25 cellular contexts compared by ENCODE assay signal in the genomic region with DNA sequence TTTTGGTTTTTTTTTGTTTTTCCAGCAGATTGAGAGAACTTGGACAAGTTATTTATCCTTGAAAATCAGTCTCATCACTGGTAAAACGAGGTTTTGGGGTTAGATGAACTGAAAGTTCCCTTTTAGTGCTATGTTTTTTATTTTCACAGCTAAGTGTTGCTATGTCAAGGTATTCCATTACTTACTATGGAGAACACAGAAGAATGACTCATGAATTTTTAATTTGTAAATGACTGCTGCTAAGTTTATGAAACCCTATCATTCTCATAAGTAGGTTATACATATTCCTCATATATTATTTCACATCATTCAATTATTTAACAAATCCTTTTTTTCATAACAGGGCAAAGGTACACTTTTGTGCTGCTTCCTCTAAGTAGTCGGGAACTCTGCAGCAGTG. TPM values are rescaled to one million over a fixed set of nuclear protein-coding genes. Genes with fewer than 3 reads are reported as not detected.
A peak's percentile ranks its signal among the peaks of the same experiment; 100 is the strongest.
DNase-seq lines count a peak whose midpoint lies in the region; ATAC-seq, FAIRE-seq and TF ChIP-seq lines count a peak whose summit lies in the region.
"Had no signal": no experiment of that assay in that cellular context is flagged by ENCODE, and none has a peak within 500 bp of the region (broad histone marks: within the 10 kb centered on the region; RNA-seq: fewer than 3 reads in every experiment).

No MANE protein-coding gene starts in this region.

- FAIRE-seq in bronchial epithelial cell (lab: Jason Lieb, UNC) (no peak), small intestine (lab: Jason Lieb, UNC) (no peak)
- FAIRE-seq: HepG2 had no signal

- peak overlapping the region; percentile 11 for H3K4me2 ChIP-seq in Karpas-422 (ENCODE audit: low read depth, low read length, poor library complexity, severe bottlenecking)

- H3K9ac ChIP-seq in Karpas-422 (ENCODE audit: low read length), result no peak overlapping the region

- H3K9me2 ChIP-seq in Karpas-422 (replicated peaks; ENCODE audit: insufficient read depth, low read length), result no peaks in the 10 kb centered on the region

- POLR2A ChIA-PET in CD4-positive, alpha-beta T cell (lab: Charles Lee), result interaction anchor here (0.7 to 3.1 kb wide), 4 partner anchors 9 to 168 kb away, joined by 3 to 10 read pairs (median 6); partner anchors contain the start of gene ATP1A1

- no peak for ATAC-seq in CD4-positive, alpha-beta T cell (ENCODE audit: poor library complexity)
- no peak for ATAC-seq in HG02588 (IDR thresholded peaks at IDR 0.05; ENCODE audit: unreplicated experiment)
- ATAC-seq: SK-N-SH treated with all-trans-retinoic acid at 6 μM for 48 hours had no signal

- H3K27me3 ChIP-seq in CD4-positive, alpha-beta T cell (ENCODE audit: control insufficient read depth, insufficient read depth, low read length), result no peaks in the 10 kb centered on the region
- H3K27me3 ChIP-seq in Karpas-422 (ENCODE audit: low read length) (no peaks in the 10 kb centered on the region), bronchial epithelial cell (ENCODE audit: control insufficient read depth, insufficient read depth, low read length) (no peaks in the 10 kb centered on the region), small intestine (ENCODE audit: control insufficient read depth in 2 of 2, insufficient read depth in 2 of 2, low read length in 2 of 2) (no peaks in the 10 kb centered on the region)

- peaks cover 82% of the 10 kb centered on the region for H3K4me1 Mint-ChIP-seq in CD4-positive, alpha-beta T cell (ENCODE audit: low read depth)

- DNase-seq in CD4-positive, alpha-beta T cell, result no peak
- no peak for DNase-seq in Karpas-422
- peak; percentile 10 for DNase-seq in bronchial epithelial cell (ENCODE audit: low read depth)
- peak; percentile 52 for DNase-seq in small intestine
- DNase-seq in CD1c-positive myeloid dendritic cell (ENCODE audit: extremely low spot score), result no peak
- DNase-seq in NCI-H2196 (lab: John Stamatoyannopoulos, UW; ENCODE audit: unreplicated experiment), result no peak
- DNase-seq: Calu3; CD8-positive, alpha-beta memory T cell; DMS153; GDM1; GOT3; HCEC 1CT; KBM-7; NCI-H1092 treated with DMSO at 0.1 percent for 48 hours; NCI-H1436 treated with DMSO at 0.1 percent for 48 hours; NCI-H2029 treated with DMSO at 0.1 percent for 48 hours; NCI-H345; NCI-H524; SIG-M5; T-helper 1 cell had no signal

- no peaks in the 10 kb centered on the region for H3K36me3 Mint-ChIP-seq in CD4-positive, alpha-beta T cell (ENCODE audit: low read depth)
- H3K36me3 Mint-ChIP-seq: CD8-positive, alpha-beta memory T cell had no signal

- CTCF ChIA-PET in CD4-positive, alpha-beta T cell (lab: Charles Lee), result interaction anchor here (2.0 kb wide), 1 partner anchor 182 kb away, joined by 6 read pairs; no protein-coding TSS in a partner anchor

- intact Hi-C loops in CD4-positive, alpha-beta T cell (cut with DNase I, micrococcal nuclease), result loop anchor here in 1 of 2 experiments (10.0 kb wide), 1 partner anchor 86 kb away; no protein-coding TSS in a partner anchor

- H3K79me2 ChIP-seq in Karpas-422 (ENCODE audit: low read length), result no peaks in the 10 kb centered on the region

- no peaks in the 10 kb centered on the region for H4K20me1 ChIP-seq in Karpas-422 (ENCODE audit: insufficient read depth, low read depth, low read length)

- peak overlapping the region; percentile 60 for H2AFZ ChIP-seq in Karpas-422 (ENCODE audit: low read length)

- no peaks in the 10 kb centered on the region for H3K9me3 ChIP-seq in CD4-positive, alpha-beta T cell (ENCODE audit: control insufficient read depth, low read length)
- H3K9me3 ChIP-seq in Karpas-422 (ENCODE audit: low read length), result no peaks in the 10 kb centered on the region
- no peaks in the 10 kb centered on the region for H3K9me3 ChIP-seq in small intestine (ENCODE audit: control insufficient read depth, low read depth)

- H3K27me3 Mint-ChIP-seq in CD4-positive, alpha-beta T cell, result no peaks in the 10 kb centered on the region
- H3K27me3 Mint-ChIP-seq: CD8-positive, alpha-beta memory T cell had no signal

- peak overlapping the region; percentile 91 for H3K27ac Mint-ChIP-seq in CD4-positive, alpha-beta T cell

- no peak overlapping the region for H3K27ac ChIP-seq in CD4-positive, alpha-beta T cell (ENCODE audit: low read depth, low read length)
- H3K27ac ChIP-seq in Karpas-422 (ENCODE audit: low read length) (no peak overlapping the region), small intestine (ENCODE audit: low read depth in 1 of 2, low read length in 1 of 2) (peak overlapping the region in 1 of 2 donors; percentile 3)
- H3K27ac ChIP-seq: HL-60, RWPE1 had no signal

- H3K4me3 ChIP-seq in Karpas-422 (ENCODE audit: low read length) (no peak overlapping the region), bronchial epithelial cell (ENCODE audit: low read depth, low read length) (no peak overlapping the region), small intestine (ENCODE audit: low read depth in 1 of 2, low read length in 2 of 2) (no peak overlapping the region)

- WGBS in small intestine, 3 donors, result 12 to 42% (median 26%) methylated on average over 2 of the region's 2 CpGs

- no peak overlapping the region for H3K4me3 Mint-ChIP-seq in CD4-positive, alpha-beta T cell
- H3K4me3 Mint-ChIP-seq: CD8-positive, alpha-beta memory T cell had no signal

- H3K9me3 Mint-ChIP-seq in CD4-positive, alpha-beta T cell, result no peaks in the 10 kb centered on the region
- H3K9me3 Mint-ChIP-seq: CD8-positive, alpha-beta memory T cell had no signal

- H3K4me1 ChIP-seq in Karpas-422 (ENCODE audit: low read length) (peaks cover 42% of the 10 kb centered on the region), small intestine (ENCODE audit: control insufficient read depth in 2 of 2, insufficient read depth in 1 of 2, low read depth in 1 of 2, low read length in 1 of 2) (peaks cover 7 to 19% of the 10 kb centered on the region in 2 donors)

- no peak for TF ChIP-seq CTCF in CD4-positive, alpha-beta T cell (IDR thresholded peaks at IDR 0.05)
- no peak for TF ChIP-seq CTCF in bronchial epithelial cell (IDR thresholded peaks at IDR 0.05; ENCODE audit: insufficient read depth, low read length, severe bottlenecking)

- H3K36me3 ChIP-seq in Karpas-422 (ENCODE audit: insufficient read depth, low read length) (no peaks in the 10 kb centered on the region), bronchial epithelial cell (ENCODE audit: control insufficient read depth, insufficient read depth, low read length) (no peaks in the 10 kb centered on the region), small intestine (ENCODE audit: control insufficient read depth in 2 of 2, insufficient read depth in 2 of 2, low read length in 2 of 2) (no peaks in the 10 kb centered on the region)

RNA-seq across cellular contexts. Expression of gene ATP1A1, which starts 52.2 kb away (rescaled TPM):
- total RNA-seq in CD4-positive, alpha-beta T cell, result 100 to 1,000 TPM; 251 to 262 TPM
- total RNA-seq in Karpas-422 (2014; rRNA removed; shearing (Covaris generic); ENCODE audit: low replicate concordance), result 931 and 967 TPM in 2 replicates
- total RNA-seq in bronchial epithelial cell, result 123 and 177 TPM in 2 replicates
- 1,000 to 10,000 TPM in 2 of 3 donors, 100 to 1,000 TPM in 1; 921 to 1,048 (median 1,042) TPM for polyA plus RNA-seq in small intestine

Comparison
In these comparisons a context has a peak if more than half of its experiments do, and no peak if none do; other contexts are left out.
1. DNase-seq: peak in bronchial epithelial cell (single experiment) and small intestine (single experiment); none in CD4-positive, alpha-beta T cell (0 of 10), Karpas-422 (single experiment), CD1c-positive myeloid dendritic cell (single experiment) and NCI-H2196 (single experiment).